Comparison of ENCODE assay signal across 8 cellular contexts in genomic region chr7:43612599-43613589, GRCh38. TPM values are rescaled to one million over a fixed set of nuclear protein-coding genes. Genes with fewer than 3 reads are reported as not detected.
DNase-seq lines count a peak whose midpoint lies in the region; ATAC-seq lines count a peak whose summit lies in the region.

No MANE protein-coding gene starts in this region.

- POLR2A ChIA-PET in activated naive CD8-positive, alpha-beta T cell treated with anti-CD3 and anti-CD28 coated beads, Interleukin-2, amount 10 ng/mL, durations not matched to agents 7 days and 5 days (lab: Charles Lee): interaction anchor here (0.7 to 2.3 kb wide), 5 partner anchors 9 to 38 kb away, joined by 4 to 6 read pairs (median 5); partner anchors contain the start of gene STK17A

- no peak for DNase-seq in activated naive CD8-positive, alpha-beta T cell treated with anti-CD3 and anti-CD28 coated beads, Interleukin-2, amount 10 ng/mL, durations not matched to agents 7 days and 5 days
- no peak for DNase-seq in sciatic nerve (ENCODE audit: low spot score)
- no peak for DNase-seq in NCI-H2171 (lab: John Stamatoyannopoulos, UW)
- DNase-seq in stimulated activated CD4-positive, alpha-beta T cell treated with anti-CD3 and anti-CD28 coated beads, Interleukin-2, amount 100 ng/mL, for 48 hours: no peak
- no peak for DNase-seq in HAP-1 (ENCODE audit: low spot score in 2 of 2)
- DNase-seq in posterior vena cava (ENCODE audit: low spot score): no peak

- ATAC-seq in GM18508 (IDR thresholded peaks at IDR 0.05; ENCODE audit: insufficient read depth, unreplicated experiment): peak; percentile 52
- ATAC-seq in HG02759 (IDR thresholded peaks at IDR 0.05; ENCODE audit: unreplicated experiment): peak; percentile 83
- peak; percentile 51 for ATAC-seq in activated naive CD8-positive, alpha-beta T cell treated with anti-CD3 and anti-CD28 coated beads, Interleukin-2, amount 10 ng/mL, durations not matched to agents 7 days and 5 days (ENCODE audit: low read depth)
- peak; percentile 24 for ATAC-seq in sciatic nerve

- H3K27me3 Mint-ChIP-seq in activated naive CD8-positive, alpha-beta T cell treated with anti-CD3 and anti-CD28 coated beads, Interleukin-2, amount 10 ng/mL, durations not matched to agents 7 days and 5 days: no peaks in the 10 kb centered on the region

- no peaks in the 10 kb centered on the region for H3K9me3 ChIP-seq in HAP-1

- peaks cover 58% of the 10 kb centered on the region for H3K36me3 Mint-ChIP-seq in activated naive CD8-positive, alpha-beta T cell treated with anti-CD3 and anti-CD28 coated beads, Interleukin-2, amount 10 ng/mL, durations not matched to agents 7 days and 5 days

- no peaks in the 10 kb centered on the region for H3K27me3 ChIP-seq in HAP-1 (ENCODE audit: low read depth)

- intact Hi-C loops in sciatic nerve (cut with DNase I): no loop called here
- intact Hi-C loops in posterior vena cava (cut with DNase I): no loop called here

- no peak overlapping the region for H3K4me3 ChIP-seq in HAP-1

- H3K4me1 ChIP-seq in HAP-1: peaks cover 3% of the 10 kb centered on the region

- H3K27ac Mint-ChIP-seq in activated naive CD8-positive, alpha-beta T cell treated with anti-CD3 and anti-CD28 coated beads, Interleukin-2, amount 10 ng/mL, durations not matched to agents 7 days and 5 days: peak overlapping the region; percentile 77

- no peaks in the 10 kb centered on the region for H3K9me3 Mint-ChIP-seq in activated naive CD8-positive, alpha-beta T cell treated with anti-CD3 and anti-CD28 coated beads, Interleukin-2, amount 10 ng/mL, durations not matched to agents 7 days and 5 days

- H3K4me1 Mint-ChIP-seq in activated naive CD8-positive, alpha-beta T cell treated with anti-CD3 and anti-CD28 coated beads, Interleukin-2, amount 10 ng/mL, durations not matched to agents 7 days and 5 days: peaks cover 55% of the 10 kb centered on the region

- H3K36me3 ChIP-seq in HAP-1 (replicated peaks): peaks cover 32% of the 10 kb centered on the region

- in situ Hi-C loops in HAP-1 (cut with MboI; ENCODE audit: low sequenced_read_pairs): no loop called here

- peak overlapping the region; percentile 46 for H3K4me3 Mint-ChIP-seq in activated naive CD8-positive, alpha-beta T cell treated with anti-CD3 and anti-CD28 coated beads, Interleukin-2, amount 10 ng/mL, durations not matched to agents 7 days and 5 days

RNA-seq across cellular contexts. Expression of gene STK17A, which starts 30.0 kb away (rescaled TPM):
- total RNA-seq in activated naive CD8-positive, alpha-beta T cell treated with anti-CD3 and anti-CD28 coated beads, Interleukin-2, amount 10 ng/mL, durations not matched to agents 7 days and 5 days: 100 to 1,000 TPM; 106 TPM
- total RNA-seq in sciatic nerve (19.3 TPM), posterior vena cava (10 to 100 TPM; 21.1 to 32.2 TPM)

Comparison
In these comparisons a context has a peak if more than half of its experiments do, and no peak if none do; other contexts are left out.
1. ATAC-seq: peak in every context shown above with its lines; median percentile 83 in HG02759; 52 in GM18508; 51 in activated naive CD8-positive, alpha-beta T cell treated with anti-CD3 and anti-CD28 coated beads, Interleukin-2, amount 10 ng/mL, durations not matched to agents 7 days and 5 days; 24 in sciatic nerve.